Comparison of ENCODE assay signal across 11 cellular contexts in the genomic region with DNA sequence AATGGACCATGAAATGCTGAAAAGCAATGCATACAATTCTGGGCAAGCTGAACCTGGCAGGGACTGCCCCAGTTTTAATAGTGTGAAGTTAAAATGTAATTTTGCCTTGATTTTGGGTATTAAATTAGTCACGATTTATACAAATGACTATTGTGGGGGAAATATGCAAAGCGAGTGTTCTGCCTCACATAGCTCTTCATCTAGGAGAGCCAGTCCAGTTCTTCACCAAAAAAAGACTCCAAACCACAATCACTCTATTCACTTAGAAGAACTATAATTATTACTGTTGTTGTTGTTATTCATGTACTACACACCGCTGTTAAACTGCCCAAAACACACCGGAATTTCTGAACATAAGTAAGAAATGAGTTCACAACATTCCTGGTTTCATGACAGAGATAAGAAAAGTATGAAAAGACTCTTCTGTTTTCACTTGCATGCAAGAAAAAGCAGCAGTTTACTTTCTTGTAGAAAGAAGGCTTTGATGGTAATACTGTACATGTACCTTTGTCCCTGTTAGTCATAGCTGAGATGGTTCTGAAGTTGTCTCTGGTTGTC.
A peak's percentile ranks its signal among the peaks of the same experiment; 100 is the strongest.
DNase-seq lines count a peak whose midpoint lies in the region; ATAC-seq and TF ChIP-seq lines count a peak whose summit lies in the region.
"Had no signal": no experiment of that assay in that cellular context is flagged by ENCODE, and none has a peak within 500 bp of the region (broad histone marks: within the 10 kb centered on the region; RNA-seq: fewer than 3 reads in every experiment).

No MANE protein-coding gene starts in this region.

- H3K27me3 ChIP-seq in naive thymus-derived CD4-positive, alpha-beta T cell (ENCODE audit: control insufficient read depth in 2 of 2, insufficient read depth in 2 of 2, low read length in 2 of 2): no peaks in the 10 kb centered on the region
- no peaks in the 10 kb centered on the region for H3K27me3 ChIP-seq in body of pancreas
- H3K27me3 ChIP-seq: BLaER1 treated with 17β-estradiol and CSF1 and Interleukin-3, amounts not matched to agents 10 nM and 100 nM had no signal

- H3K9me3 Mint-ChIP-seq in activated naive CD4-positive, alpha-beta T cell treated with anti-CD3 and anti-CD28 coated beads, Interleukin-2, amount 50 U/mL, for 72 hours: peaks cover 4 to 9% of the 10 kb centered on the region in 2 donors
- H3K9me3 Mint-ChIP-seq in stimulated activated memory B cell treated with anti-CD40 and anti-IgM and Interleukin-4, amounts not matched to agents 10 μg/mL and 1 μg/mL and 100 μg/mL, for 72 hours: no peaks in the 10 kb centered on the region
- H3K9me3 Mint-ChIP-seq in naive thymus-derived CD4-positive, alpha-beta T cell: peaks cover 0 to 4% (median 0%) of the 10 kb centered on the region in 11 donors

- CTCF ChIA-PET in naive thymus-derived CD4-positive, alpha-beta T cell (lab: Charles Lee): no interaction called here

- H3K27me3 Mint-ChIP-seq in stimulated activated memory B cell treated with anti-CD40 and anti-IgM and Interleukin-4, amounts not matched to agents 10 μg/mL and 1 μg/mL and 100 μg/mL, for 72 hours: peaks cover 14% of the 10 kb centered on the region
- peaks cover 0 to 22% (median 5%) of the 10 kb centered on the region in 5 donors for H3K27me3 Mint-ChIP-seq in naive thymus-derived CD4-positive, alpha-beta T cell

- no peak for TF ChIP-seq CTCF in body of pancreas (IDR thresholded peaks at IDR 0.05)

- ATAC-seq in activated naive CD4-positive, alpha-beta T cell treated with anti-CD3 and anti-CD28 coated beads, Interleukin-2, amount 50 U/mL, for 72 hours: peak; percentile 72 to 88
- ATAC-seq in GM21737 (IDR thresholded peaks at IDR 0.05; ENCODE audit: unreplicated experiment) (peak; percentile 87), HG03442 (IDR thresholded peaks at IDR 0.05; ENCODE audit: unreplicated experiment) (peak; percentile 92), body of pancreas (no peak)
- peak; percentile 65 for ATAC-seq in stimulated activated memory B cell treated with anti-CD40 and anti-IgM and Interleukin-4, amounts not matched to agents 10 μg/mL and 1 μg/mL and 100 μg/mL, for 72 hours
- ATAC-seq in naive thymus-derived CD4-positive, alpha-beta T cell: no peak

- H3K4me1 Mint-ChIP-seq in stimulated activated memory B cell treated with anti-CD40 and anti-IgM and Interleukin-4, amounts not matched to agents 10 μg/mL and 1 μg/mL and 100 μg/mL, for 72 hours: no peaks in the 10 kb centered on the region
- peaks cover 0 to 2% (median 0%) of the 10 kb centered on the region in 7 donors for H3K4me1 Mint-ChIP-seq in naive thymus-derived CD4-positive, alpha-beta T cell

- no peak overlapping the region for H3K27ac Mint-ChIP-seq in activated naive CD4-positive, alpha-beta T cell treated with anti-CD3 and anti-CD28 coated beads, Interleukin-2, amount 50 U/mL, for 72 hours
- H3K27ac Mint-ChIP-seq in stimulated activated memory B cell treated with anti-CD40 and anti-IgM and Interleukin-4, amounts not matched to agents 10 μg/mL and 1 μg/mL and 100 μg/mL, for 72 hours: no peak overlapping the region
- no peak overlapping the region for H3K27ac Mint-ChIP-seq in naive thymus-derived CD4-positive, alpha-beta T cell

- intact Hi-C loops in naive thymus-derived CD4-positive, alpha-beta T cell (cut with micrococcal nuclease): no loop called here
- intact Hi-C loops in body of pancreas (cut with DNase I): no loop called here

- no peaks in the 10 kb centered on the region for H3K36me3 ChIP-seq in naive thymus-derived CD4-positive, alpha-beta T cell (ENCODE audit: control insufficient read depth in 2 of 3, insufficient read depth in 3 of 3, low read length in 3 of 3)
- no peaks in the 10 kb centered on the region for H3K36me3 ChIP-seq in body of pancreas (replicated peaks in 1 of 2; ENCODE audit: insufficient read depth in 1 of 2, low read depth in 2 of 2)
- H3K36me3 ChIP-seq: BLaER1 treated with 17β-estradiol and CSF1 and Interleukin-3, amounts not matched to agents 10 nM and 100 nM had no signal

- no peaks in the 10 kb centered on the region for H3K9me3 ChIP-seq in naive thymus-derived CD4-positive, alpha-beta T cell (ENCODE audit: control insufficient read depth in 2 of 3, low read length in 3 of 3)
- no peaks in the 10 kb centered on the region for H3K9me3 ChIP-seq in body of pancreas

- 40 to 43% methylated on average over 4 of the region's 4 CpGs for WGBS in body of pancreas, 2 donors

- no peak for TF ChIP-seq POLR2A in body of pancreas (IDR thresholded peaks at IDR 0.05)

- no peak overlapping the region for H3K27ac ChIP-seq in naive thymus-derived CD4-positive, alpha-beta T cell (ENCODE audit: low read depth, low read length)
- H3K27ac ChIP-seq in body of pancreas: no peak overlapping the region
- H3K27ac ChIP-seq: BLaER1 treated with 17β-estradiol and CSF1 and Interleukin-3, amounts not matched to agents 10 nM and 100 nM had no signal

- no peaks in the 10 kb centered on the region for H3K36me3 Mint-ChIP-seq in activated naive CD4-positive, alpha-beta T cell treated with anti-CD3 and anti-CD28 coated beads, Interleukin-2, amount 50 U/mL, for 72 hours
- no peaks in the 10 kb centered on the region for H3K36me3 Mint-ChIP-seq in stimulated activated memory B cell treated with anti-CD40 and anti-IgM and Interleukin-4, amounts not matched to agents 10 μg/mL and 1 μg/mL and 100 μg/mL, for 72 hours
- peaks cover 0 to 2% (median 0%) of the 10 kb centered on the region in 5 donors for H3K36me3 Mint-ChIP-seq in naive thymus-derived CD4-positive, alpha-beta T cell

- POLR2A ChIA-PET in naive thymus-derived CD4-positive, alpha-beta T cell (lab: Charles Lee): no interaction called here

- no peak overlapping the region for H3K4me3 Mint-ChIP-seq in stimulated activated memory B cell treated with anti-CD40 and anti-IgM and Interleukin-4, amounts not matched to agents 10 μg/mL and 1 μg/mL and 100 μg/mL, for 72 hours
- no peak overlapping the region for H3K4me3 Mint-ChIP-seq in naive thymus-derived CD4-positive, alpha-beta T cell

- no peak for DNase-seq in activated naive CD4-positive, alpha-beta T cell treated with anti-CD3 and anti-CD28 coated beads, Interleukin-2, amount 50 U/mL, for 72 hours (ENCODE audit: low spot score in 2 of 2)
- no peak for DNase-seq in activated naive CD4-positive, alpha-beta T cell (lab: John Stamatoyannopoulos, UW)
- no peak for DNase-seq in naive thymus-derived CD4-positive, alpha-beta T cell
- DNase-seq in NCI-H146 treated with DMSO at 0.1 percent for 48 hours (lab: John Stamatoyannopoulos, UW; ENCODE audit: unreplicated experiment): no peak
- no peak for DNase-seq in body of pancreas
- DNase-seq: caudate nucleus, T-helper 9 cell had no signal

- H3K4me3 ChIP-seq in naive thymus-derived CD4-positive, alpha-beta T cell (ENCODE audit: low read length): no peak overlapping the region
- H3K4me3 ChIP-seq in body of pancreas: no peak overlapping the region
- H3K4me3 ChIP-seq: BLaER1 treated with 17β-estradiol and CSF1 and Interleukin-3, amounts not matched to agents 10 nM and 100 nM had no signal

- H3K4me1 ChIP-seq in naive thymus-derived CD4-positive, alpha-beta T cell (ENCODE audit: control insufficient read depth in 2 of 2, insufficient read depth in 2 of 2, low read length in 2 of 2): no peaks in the 10 kb centered on the region
- no peaks in the 10 kb centered on the region for H3K4me1 ChIP-seq in body of pancreas
- H3K4me1 ChIP-seq: BLaER1 treated with 17β-estradiol and CSF1 and Interleukin-3, amounts not matched to agents 10 nM and 100 nM had no signal

Comparison
In these comparisons a context has a peak if more than half of its experiments do, and no peak if none do; other contexts are left out.
1. ATAC-seq: peak in activated naive CD4-positive, alpha-beta T cell treated with anti-CD3 and anti-CD28 coated beads, Interleukin-2, amount 50 U/mL, for 72 hours (2 of 2), GM21737 (single experiment), HG03442 (single experiment) and stimulated activated memory B cell treated with anti-CD40 and anti-IgM and Interleukin-4, amounts not matched to agents 10 μg/mL and 1 μg/mL and 100 μg/mL, for 72 hours (single experiment); none in naive thymus-derived CD4-positive, alpha-beta T cell (single experiment) and body of pancreas (single experiment).